In genomic region chr3:190491533-190492054, GRCh38 we compare ENCODE assay signal across 12 cellular contexts. TPM values are rescaled to one million over a fixed set of nuclear protein-coding genes. Genes with fewer than 3 reads are reported as not detected.
A peak's percentile ranks its signal among the peaks of the same experiment; 100 is the strongest.
DNase-seq lines count a peak whose midpoint lies in the region; ATAC-seq and FAIRE-seq lines count a peak whose summit lies in the region.
"Had no signal": no experiment of that assay in that cellular context is flagged by ENCODE, and none has a peak within 500 bp of the region (broad histone marks: within the 10 kb centered on the region; RNA-seq: fewer than 3 reads in every experiment).

No MANE protein-coding gene starts in this region.

- peak; percentile 29 for DNase-seq in stimulated activated CD4-positive, alpha-beta T cell treated with anti-CD3 and anti-CD28 coated beads, Interleukin-15, amount 100 ng/mL, for 24 hours
- DNase-seq in stimulated activated CD4-positive, alpha-beta T cell treated with anti-CD3 and anti-CD28 coated beads, Interleukin-4, amount 100 ng/mL, for 4 hours: no peak
- no peak for DNase-seq in activated CD8-positive, alpha-beta memory T cell treated with anti-CD3 and anti-CD28 coated beads, Interleukin-2, amount 10 ng/mL, durations not matched to agents 7 days and 5 days
- DNase-seq in left ventricle myocardium superior: peak; percentile 66
- peak; percentile 10 for DNase-seq in urothelium cell line (ENCODE audit: low spot score)
- DNase-seq in OCI-M2 (lab: John Stamatoyannopoulos, UW; ENCODE audit: unreplicated experiment): no peak
- DNase-seq in sciatic nerve (ENCODE audit: low spot score): no peak
- DNase-seq: NCI-H1048, NCI-H82, ovary had no signal

- FAIRE-seq in urothelium cell line (lab: Jason Lieb, UNC): no peak

- H3K27ac Mint-ChIP-seq in activated CD8-positive, alpha-beta memory T cell treated with anti-CD3 and anti-CD28 coated beads, Interleukin-2, amount 10 ng/mL, durations not matched to agents 7 days and 5 days: no peak overlapping the region
- H3K27ac Mint-ChIP-seq: CD4-positive, CD25-positive, alpha-beta regulatory T cell; memory B cell had no signal

- H3K4me3 Mint-ChIP-seq in activated CD8-positive, alpha-beta memory T cell treated with anti-CD3 and anti-CD28 coated beads, Interleukin-2, amount 10 ng/mL, durations not matched to agents 7 days and 5 days: no peak overlapping the region
- H3K4me3 Mint-ChIP-seq: CD4-positive, CD25-positive, alpha-beta regulatory T cell; memory B cell had no signal

- peak; percentile 23 for ATAC-seq in activated CD8-positive, alpha-beta memory T cell treated with anti-CD3 and anti-CD28 coated beads, Interleukin-2, amount 10 ng/mL, durations not matched to agents 7 days and 5 days
- ATAC-seq in left ventricle myocardium superior (peak; percentile 90), sciatic nerve (no peak)

- H3K36me3 Mint-ChIP-seq in activated CD8-positive, alpha-beta memory T cell treated with anti-CD3 and anti-CD28 coated beads, Interleukin-2, amount 10 ng/mL, durations not matched to agents 7 days and 5 days: no peaks in the 10 kb centered on the region
- H3K36me3 Mint-ChIP-seq: CD4-positive, CD25-positive, alpha-beta regulatory T cell; memory B cell had no signal

- intact Hi-C loops in left ventricle myocardium superior (cut with micrococcal nuclease) (no loop called here), sciatic nerve (cut with DNase I) (no loop called here)

- H3K4me1 Mint-ChIP-seq in activated CD8-positive, alpha-beta memory T cell treated with anti-CD3 and anti-CD28 coated beads, Interleukin-2, amount 10 ng/mL, durations not matched to agents 7 days and 5 days: peaks cover 14% of the 10 kb centered on the region
- H3K4me1 Mint-ChIP-seq: CD4-positive, CD25-positive, alpha-beta regulatory T cell had no signal

- CTCF ChIA-PET in activated CD8-positive, alpha-beta memory T cell treated with anti-CD3 and anti-CD28 coated beads, Interleukin-2, amount 10 ng/mL, durations not matched to agents 7 days and 5 days (lab: Charles Lee): no interaction called here

- H3K27me3 Mint-ChIP-seq in activated CD8-positive, alpha-beta memory T cell treated with anti-CD3 and anti-CD28 coated beads, Interleukin-2, amount 10 ng/mL, durations not matched to agents 7 days and 5 days: peaks cover 74% of the 10 kb centered on the region

- H3K9me3 Mint-ChIP-seq in activated CD8-positive, alpha-beta memory T cell treated with anti-CD3 and anti-CD28 coated beads, Interleukin-2, amount 10 ng/mL, durations not matched to agents 7 days and 5 days (ENCODE audit: low read depth): no peaks in the 10 kb centered on the region

RNA-seq across cellular contexts. Expression of gene IL1RAP, which starts 22.3 kb away (rescaled TPM):
- total RNA-seq in activated CD8-positive, alpha-beta memory T cell treated with anti-CD3 and anti-CD28 coated beads, Interleukin-2, amount 10 ng/mL, durations not matched to agents 7 days and 5 days: 10 to 100 TPM in 1 of 2 experiments, 1 to 10 TPM in 1; 8.4 to 11.5 TPM
- total RNA-seq in left ventricle myocardium superior (6.1 TPM), sciatic nerve (21.4 TPM)

RNA-seq across cellular contexts. Expression of gene TMEM207, which starts 41.9 kb away (rescaled TPM):
- not detected for total RNA-seq in activated CD8-positive, alpha-beta memory T cell treated with anti-CD3 and anti-CD28 coated beads, Interleukin-2, amount 10 ng/mL, durations not matched to agents 7 days and 5 days
- total RNA-seq in left ventricle myocardium superior: not detected
- total RNA-seq in sciatic nerve: not detected
- total RNA-seq: CD4-positive, CD25-positive, alpha-beta regulatory T cell; ovary had no signal

Comparison
In these comparisons a context has a peak if more than half of its experiments do, and no peak if none do; other contexts are left out.
1. DNase-seq: peak in stimulated activated CD4-positive, alpha-beta T cell treated with anti-CD3 and anti-CD28 coated beads, Interleukin-15, amount 100 ng/mL, for 24 hours (single experiment), left ventricle myocardium superior (single experiment) and urothelium cell line (single experiment); none in stimulated activated CD4-positive, alpha-beta T cell treated with anti-CD3 and anti-CD28 coated beads, Interleukin-4, amount 100 ng/mL, for 4 hours (0 of 2), activated CD8-positive, alpha-beta memory T cell treated with anti-CD3 and anti-CD28 coated beads, Interleukin-2, amount 10 ng/mL, durations not matched to agents 7 days and 5 days (single experiment), OCI-M2 (single experiment) and sciatic nerve (single experiment).